Comparison of ENCODE assay signal across 22 cellular contexts in the genomic region with DNA sequence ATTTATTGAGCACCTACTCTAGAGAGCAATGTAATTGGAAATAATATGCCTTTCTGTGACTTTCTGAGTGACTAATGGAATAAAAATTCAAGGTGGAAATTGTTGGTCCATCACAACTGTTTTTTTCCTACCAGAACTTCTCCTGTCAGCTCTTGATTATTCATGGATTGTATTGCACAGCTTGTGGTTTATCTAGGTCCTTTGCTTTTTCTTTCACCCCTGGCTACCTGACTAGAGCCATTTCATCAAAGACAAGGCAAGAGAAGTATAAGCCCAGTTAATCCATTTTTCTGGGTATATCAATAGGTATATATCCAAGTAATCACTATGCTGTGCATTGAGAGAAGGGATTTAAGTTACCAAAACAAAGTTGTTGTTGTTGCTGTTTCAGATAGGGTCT.
DNase-seq lines count a peak whose midpoint lies in the region; ATAC-seq and TF ChIP-seq lines count a peak whose summit lies in the region.
"Had no signal": no experiment of that assay in that cellular context is flagged by ENCODE, and none has a peak within 500 bp of the region (broad histone marks: within the 10 kb centered on the region; RNA-seq: fewer than 3 reads in every experiment).

No MANE protein-coding gene starts in this region.

- CTCF ChIA-PET in activated CD8-positive, alpha-beta T cell treated with anti-CD3 and anti-CD28 coated beads for 36 hours (lab: Charles Lee) = no interaction called here
- CTCF ChIA-PET in activated CD8-positive, alpha-beta T cell treated with anti-CD3 and anti-CD28 coated beads, Interleukin-2, amount 10 ng/mL, durations not matched to agents 7 days and 5 days (lab: Charles Lee) = no interaction called here

- POLR2A ChIA-PET in activated CD8-positive, alpha-beta T cell treated with anti-CD3 and anti-CD28 coated beads for 36 hours (lab: Charles Lee) = no interaction called here
- POLR2A ChIA-PET in activated CD8-positive, alpha-beta T cell treated with anti-CD3 and anti-CD28 coated beads, Interleukin-2, amount 10 ng/mL, durations not matched to agents 7 days and 5 days (lab: Charles Lee) = no interaction called here

- peaks cover 37% of the 10 kb centered on the region for H3K4me1 Mint-ChIP-seq in activated CD8-positive, alpha-beta T cell treated with anti-CD3 and anti-CD28 coated beads for 36 hours (ENCODE audit: low read depth)
- peaks cover 10% of the 10 kb centered on the region for H3K4me1 Mint-ChIP-seq in activated CD8-positive, alpha-beta T cell treated with anti-CD3 and anti-CD28 coated beads, Interleukin-2, amount 10 ng/mL, durations not matched to agents 7 days and 5 days (ENCODE audit: low read depth)
- peaks cover 48% of the 10 kb centered on the region for H3K4me1 Mint-ChIP-seq in activated naive CD8-positive, alpha-beta T cell treated with anti-CD3 and anti-CD28 coated beads for 36 hours
- H3K4me1 Mint-ChIP-seq in stimulated activated naive CD8-positive, alpha-beta T cell treated with anti-CD3 and anti-CD28 coated beads, Interleukin-15, Interleukin-2, amounts not matched to agents 100 ng/mL and 50 ng/mL, for 24 hours (ENCODE audit: low read depth) = peaks cover 53% of the 10 kb centered on the region
- H3K4me1 Mint-ChIP-seq: CD8-positive, alpha-beta memory T cell had no signal

- no peak overlapping the region for H3K4me3 Mint-ChIP-seq in activated CD8-positive, alpha-beta T cell treated with anti-CD3 and anti-CD28 coated beads for 36 hours
- H3K4me3 Mint-ChIP-seq in activated CD8-positive, alpha-beta T cell treated with anti-CD3 and anti-CD28 coated beads, Interleukin-2, amount 10 ng/mL, durations not matched to agents 7 days and 5 days = no peak overlapping the region
- no peak overlapping the region for H3K4me3 Mint-ChIP-seq in activated naive CD8-positive, alpha-beta T cell treated with anti-CD3 and anti-CD28 coated beads for 36 hours
- H3K4me3 Mint-ChIP-seq in stimulated activated naive CD8-positive, alpha-beta T cell treated with anti-CD3 and anti-CD28 coated beads, Interleukin-15, Interleukin-2, amounts not matched to agents 100 ng/mL and 50 ng/mL, for 24 hours = peak overlapping the region; percentile 37
- H3K4me3 Mint-ChIP-seq: CD14-positive monocyte; CD4-positive, alpha-beta T cell; CD8-positive, alpha-beta memory T cell; HFFc6 had no signal

- TF ChIP-seq CTCF in activated CD8-positive, alpha-beta T cell treated with anti-CD3 and anti-CD28 coated beads for 36 hours (IDR thresholded peaks at IDR 0.05) = no peak

- ATAC-seq in activated CD8-positive, alpha-beta T cell treated with anti-CD3 and anti-CD28 coated beads for 36 hours = no peak
- ATAC-seq in activated CD8-positive, alpha-beta T cell treated with anti-CD3 and anti-CD28 coated beads, Interleukin-2, amount 10 ng/mL, durations not matched to agents 7 days and 5 days = no peak
- peak; percentile 29 to 32 for ATAC-seq in activated naive CD4-positive, alpha-beta T cell treated with anti-CD3 and anti-CD28 coated beads, Interleukin-2, amount 50 U/mL, for 72 hours
- no peak for ATAC-seq in GM18873 (IDR thresholded peaks at IDR 0.05; ENCODE audit: low FRiP score, unreplicated experiment)
- ATAC-seq: A549, GM12878 had no signal

- peaks cover 14% of the 10 kb centered on the region for H3K36me3 Mint-ChIP-seq in activated CD8-positive, alpha-beta T cell treated with anti-CD3 and anti-CD28 coated beads for 36 hours (ENCODE audit: low read depth)
- H3K36me3 Mint-ChIP-seq in activated CD8-positive, alpha-beta T cell treated with anti-CD3 and anti-CD28 coated beads, Interleukin-2, amount 10 ng/mL, durations not matched to agents 7 days and 5 days (ENCODE audit: low read depth) = no peaks in the 10 kb centered on the region
- peaks cover under 1 to 11% of the 10 kb centered on the region in 2 donors for H3K36me3 Mint-ChIP-seq in activated naive CD4-positive, alpha-beta T cell treated with anti-CD3 and anti-CD28 coated beads, Interleukin-2, amount 50 U/mL, for 72 hours
- H3K36me3 Mint-ChIP-seq in activated naive CD8-positive, alpha-beta T cell treated with anti-CD3 and anti-CD28 coated beads for 36 hours = peaks cover 35% of the 10 kb centered on the region
- no peaks in the 10 kb centered on the region for H3K36me3 Mint-ChIP-seq in stimulated activated naive CD8-positive, alpha-beta T cell treated with anti-CD3 and anti-CD28 coated beads, Interleukin-15, Interleukin-2, amounts not matched to agents 100 ng/mL and 50 ng/mL, for 24 hours (ENCODE audit: low read depth)
- H3K36me3 Mint-ChIP-seq: CD14-positive monocyte had no signal

- DNase-seq in activated CD8-positive, alpha-beta T cell treated with anti-CD3 and anti-CD28 coated beads for 36 hours = no peak
- DNase-seq in activated CD8-positive, alpha-beta T cell treated with anti-CD3 and anti-CD28 coated beads, Interleukin-2, amount 10 ng/mL, durations not matched to agents 7 days and 5 days = no peak
- DNase-seq in activated naive CD4-positive, alpha-beta T cell treated with anti-CD3 and anti-CD28 coated beads, Interleukin-2, amount 50 U/mL, for 72 hours (ENCODE audit: low spot score in 2 of 2) = no peak
- DNase-seq in activated naive CD4-positive, alpha-beta T cell treated with anti-CD3 and anti-CD28 coated beads, Interleukin-2, amount 50 U/mL, for 16 hours = no peak
- DNase-seq in activated naive CD8-positive, alpha-beta T cell treated with anti-CD3 and anti-CD28 coated beads for 36 hours = no peak
- DNase-seq: 8988T; ACHN; AML-193; BE2C; CD4-positive, alpha-beta T cell; CD8-positive, alpha-beta memory T cell; DMS 273 treated with DMSO at 0.1 percent for 48 hours; DMS79; EL; GDM1; GOT3; HFFc6 had no signal

- intact Hi-C loops in activated CD8-positive, alpha-beta T cell treated with anti-CD3 and anti-CD28 coated beads for 36 hours (cut with micrococcal nuclease) = no loop called here

- H3K27ac Mint-ChIP-seq in activated CD8-positive, alpha-beta T cell treated with anti-CD3 and anti-CD28 coated beads for 36 hours = peak overlapping the region; percentile 48
- H3K27ac Mint-ChIP-seq in activated CD8-positive, alpha-beta T cell treated with anti-CD3 and anti-CD28 coated beads, Interleukin-2, amount 10 ng/mL, durations not matched to agents 7 days and 5 days = no peak overlapping the region
- no peak overlapping the region for H3K27ac Mint-ChIP-seq in activated naive CD4-positive, alpha-beta T cell treated with anti-CD3 and anti-CD28 coated beads, Interleukin-2, amount 50 U/mL, for 72 hours
- H3K27ac Mint-ChIP-seq in activated naive CD8-positive, alpha-beta T cell treated with anti-CD3 and anti-CD28 coated beads for 36 hours = peak overlapping the region; percentile 83
- peak overlapping the region; percentile 86 for H3K27ac Mint-ChIP-seq in stimulated activated naive CD8-positive, alpha-beta T cell treated with anti-CD3 and anti-CD28 coated beads, Interleukin-15, Interleukin-2, amounts not matched to agents 100 ng/mL and 50 ng/mL, for 24 hours
- H3K27ac Mint-ChIP-seq: CD14-positive monocyte; CD4-positive, alpha-beta T cell; CD8-positive, alpha-beta memory T cell; HFFc6 had no signal

- H3K27me3 Mint-ChIP-seq in activated CD8-positive, alpha-beta T cell treated with anti-CD3 and anti-CD28 coated beads for 36 hours = no peaks in the 10 kb centered on the region
- H3K27me3 Mint-ChIP-seq in activated CD8-positive, alpha-beta T cell treated with anti-CD3 and anti-CD28 coated beads, Interleukin-2, amount 10 ng/mL, durations not matched to agents 7 days and 5 days (ENCODE audit: low read depth) = no peaks in the 10 kb centered on the region
- H3K27me3 Mint-ChIP-seq in activated naive CD8-positive, alpha-beta T cell treated with anti-CD3 and anti-CD28 coated beads for 36 hours = no peaks in the 10 kb centered on the region
- H3K27me3 Mint-ChIP-seq in stimulated activated naive CD8-positive, alpha-beta T cell treated with anti-CD3 and anti-CD28 coated beads, Interleukin-15, Interleukin-2, amounts not matched to agents 100 ng/mL and 50 ng/mL, for 24 hours = no peaks in the 10 kb centered on the region
- H3K27me3 Mint-ChIP-seq: CD4-positive, alpha-beta T cell had no signal

- H3K9me3 Mint-ChIP-seq in activated CD8-positive, alpha-beta T cell treated with anti-CD3 and anti-CD28 coated beads for 36 hours = peaks cover 2% of the 10 kb centered on the region
- H3K9me3 Mint-ChIP-seq in activated CD8-positive, alpha-beta T cell treated with anti-CD3 and anti-CD28 coated beads, Interleukin-2, amount 10 ng/mL, durations not matched to agents 7 days and 5 days (ENCODE audit: insufficient read depth) = no peaks in the 10 kb centered on the region
- H3K9me3 Mint-ChIP-seq in activated naive CD4-positive, alpha-beta T cell treated with anti-CD3 and anti-CD28 coated beads, Interleukin-2, amount 50 U/mL, for 72 hours = peaks cover under 1 to 4% of the 10 kb centered on the region in 2 donors
- H3K9me3 Mint-ChIP-seq in activated naive CD8-positive, alpha-beta T cell treated with anti-CD3 and anti-CD28 coated beads for 36 hours = peaks cover 8% of the 10 kb centered on the region
- H3K9me3 Mint-ChIP-seq in stimulated activated naive CD8-positive, alpha-beta T cell treated with anti-CD3 and anti-CD28 coated beads, Interleukin-15, Interleukin-2, amounts not matched to agents 100 ng/mL and 50 ng/mL, for 24 hours = peaks cover 4% of the 10 kb centered on the region
- H3K9me3 Mint-ChIP-seq: CD4-positive, alpha-beta T cell; HFFc6 had no signal

Comparison
In these comparisons a context has a peak if more than half of its experiments do, and no peak if none do; other contexts are left out.
1. H3K27ac Mint-ChIP-seq: peak in activated CD8-positive, alpha-beta T cell treated with anti-CD3 and anti-CD28 coated beads for 36 hours (single experiment), activated naive CD8-positive, alpha-beta T cell treated with anti-CD3 and anti-CD28 coated beads for 36 hours (single experiment) and stimulated activated naive CD8-positive, alpha-beta T cell treated with anti-CD3 and anti-CD28 coated beads, Interleukin-15, Interleukin-2, amounts not matched to agents 100 ng/mL and 50 ng/mL, for 24 hours (single experiment); none in activated CD8-positive, alpha-beta T cell treated with anti-CD3 and anti-CD28 coated beads, Interleukin-2, amount 10 ng/mL, durations not matched to agents 7 days and 5 days (single experiment) and activated naive CD4-positive, alpha-beta T cell treated with anti-CD3 and anti-CD28 coated beads, Interleukin-2, amount 50 U/mL, for 72 hours (0 of 2).
2. ATAC-seq: peak in activated naive CD4-positive, alpha-beta T cell treated with anti-CD3 and anti-CD28 coated beads, Interleukin-2, amount 50 U/mL, for 72 hours (2 of 2); none in activated CD8-positive, alpha-beta T cell treated with anti-CD3 and anti-CD28 coated beads for 36 hours (single experiment), activated CD8-positive, alpha-beta T cell treated with anti-CD3 and anti-CD28 coated beads, Interleukin-2, amount 10 ng/mL, durations not matched to agents 7 days and 5 days (single experiment) and GM18873 (single experiment).